Comparison of ENCODE assay signal across 37 cellular contexts in genomic region chr7:57176928-57177635, GRCh38. TPM values are rescaled to one million over a fixed set of nuclear protein-coding genes. Genes with fewer than 3 reads are reported as not detected.
"Had no signal": no experiment of that assay in that cellular context is flagged by ENCODE, and none has a peak within 500 bp of the region (broad histone marks: within the 10 kb centered on the region; RNA-seq: fewer than 3 reads in every experiment).

No MANE protein-coding gene starts in this region.

- H3K4me1 Mint-ChIP-seq: activated CD4-positive, alpha-beta memory T cell treated with anti-CD3 and anti-CD28 coated beads, Interleukin-2, amount 10 ng/mL, durations not matched to agents 7 days and 5 days; activated CD4-positive, alpha-beta T cell treated with anti-CD3 and anti-CD28 coated beads for 36 hours; activated CD4-positive, alpha-beta T cell treated with anti-CD3 and anti-CD28 coated beads, Interleukin-2, amount 10 ng/mL, durations not matched to agents 7 days and 5 days; activated CD8-positive, alpha-beta memory T cell treated with anti-CD3 and anti-CD28 coated beads, Interleukin-2, amount 10 ng/mL, durations not matched to agents 7 days and 5 days; activated naive CD4-positive, alpha-beta T cell treated with anti-CD3 and anti-CD28 coated beads, Interleukin-2, amount 10 ng/mL, durations not matched to agents 7 days and 5 days; activated naive CD4-positive, alpha-beta T cell treated with anti-CD3 and anti-CD28 coated beads, Interleukin-2, amount 50 U/mL, for 24 hours; activated naive CD8-positive, alpha-beta T cell treated with anti-CD3 and anti-CD28 coated beads, Interleukin-2, amount 10 ng/mL, durations not matched to agents 7 days and 5 days; activated naive CD8-positive, alpha-beta T cell treated with anti-CD3 and anti-CD28 coated beads, Interleukin-2, amount 50 U/mL, for 24 hours; brain had no signal

- DNase-seq: activated CD4-positive, alpha-beta memory T cell treated with anti-CD3 and anti-CD28 coated beads, Interleukin-2, amount 10 ng/mL, durations not matched to agents 7 days and 5 days; activated CD4-positive, alpha-beta T cell treated with anti-CD3 and anti-CD28 coated beads for 1 hour; activated CD4-positive, alpha-beta T cell treated with anti-CD3 and anti-CD28 coated beads for 36 hours; activated CD4-positive, alpha-beta T cell treated with anti-CD3 and anti-CD28 coated beads for 48 hours; activated CD4-positive, alpha-beta T cell treated with anti-CD3 and anti-CD28 coated beads, Interleukin-2, amount 10 ng/mL, durations not matched to agents 7 days and 5 days; activated CD4-positive, alpha-beta T cell treated with anti-CD3 and anti-CD28 coated beads, Interleukin-2, amount 50 U/mL, for 48 hours; activated CD4-positive, CD25-positive, alpha-beta regulatory T cell; activated CD8-positive, alpha-beta memory T cell treated with anti-CD3 and anti-CD28 coated beads for 24 hours; activated CD8-positive, alpha-beta memory T cell treated with anti-CD3 and anti-CD28 coated beads, Interleukin-2, amount 10 ng/mL, durations not matched to agents 7 days and 5 days; activated CD8-positive, alpha-beta memory T cell treated with anti-CD3 and anti-CD28 coated beads, Interleukin-2, amount 50 U/mL, for 48 hours; activated CD8-positive, alpha-beta T cell treated with anti-CD3 and anti-CD28 coated beads, Interleukin-2, amount 10 ng/mL, durations not matched to agents 7 days and 5 days; activated effector memory CD4-positive, alpha-beta T cell treated with Interleukin-2 at 50 U/mL for 16 hours; activated gamma-delta T cell; activated naive CD4-positive, alpha-beta T cell treated with anti-CD3 and anti-CD28 coated beads, Interleukin-2, amount 10 ng/mL, durations not matched to agents 7 days and 5 days; activated naive CD4-positive, alpha-beta T cell treated with Interleukin-2 at 50 U/mL for 16 hours; activated naive CD8-positive, alpha-beta T cell treated with anti-CD3 and anti-CD28 coated beads, Interleukin-2, amount 10 ng/mL, durations not matched to agents 7 days and 5 days; activated naive CD8-positive, alpha-beta T cell treated with anti-CD3 and anti-CD28 coated beads, Interleukin-2, amount 50 U/mL, for 24 hours; activated T-cell treated with anti-CD3 and anti-CD28 coated beads, Interleukin-2, amount 50 U/mL, for 24 hours; activated T-cell treated with anti-CD3 and anti-CD28 coated beads, Interleukin-2, amount 50 U/mL, for 48 hours; amygdala; anterior cingulate cortex; central memory CD4-positive, alpha-beta T cell; T-helper 1 cell; T-helper 2 cell; T-helper 9 cell had no signal

- H3K9me3 Mint-ChIP-seq: activated naive CD4-positive, alpha-beta T cell treated with anti-CD3 and anti-CD28 coated beads, Interleukin-2, amount 50 U/mL, for 24 hours had no signal

- FAIRE-seq: TTC549 had no signal

- H3K4me1 ChIP-seq: ascending aorta had no signal

- H3K27me3 ChIP-seq: ascending aorta had no signal

- ATAC-seq: activated CD4-positive, alpha-beta T cell treated with anti-CD3 and anti-CD28 coated beads for 36 hours; activated CD4-positive, CD25-positive, alpha-beta regulatory T cell treated with anti-CD3 and anti-CD28 coated beads, Interleukin-2, amount 50 U/mL, for 24 hours; activated CD8-positive, alpha-beta memory T cell treated with anti-CD3 and anti-CD28 coated beads, Interleukin-2, amount 10 ng/mL, durations not matched to agents 7 days and 5 days; activated CD8-positive, alpha-beta T cell treated with anti-CD3 and anti-CD28 coated beads, Interleukin-2, amount 10 ng/mL, durations not matched to agents 7 days and 5 days; activated naive CD8-positive, alpha-beta T cell treated with anti-CD3 and anti-CD28 coated beads, Interleukin-2, amount 50 U/mL, for 24 hours had no signal

- H3K4me3 Mint-ChIP-seq: activated CD4-positive, alpha-beta memory T cell treated with anti-CD3 and anti-CD28 coated beads, Interleukin-2, amount 10 ng/mL, durations not matched to agents 7 days and 5 days; activated CD4-positive, alpha-beta T cell treated with anti-CD3 and anti-CD28 coated beads for 36 hours; activated CD4-positive, alpha-beta T cell treated with anti-CD3 and anti-CD28 coated beads, Interleukin-2, amount 10 ng/mL, durations not matched to agents 7 days and 5 days; activated CD8-positive, alpha-beta memory T cell treated with anti-CD3 and anti-CD28 coated beads, Interleukin-2, amount 10 ng/mL, durations not matched to agents 7 days and 5 days; activated CD8-positive, alpha-beta T cell treated with anti-CD3 and anti-CD28 coated beads, Interleukin-2, amount 10 ng/mL, durations not matched to agents 7 days and 5 days; activated naive CD4-positive, alpha-beta T cell treated with anti-CD3 and anti-CD28 coated beads, Interleukin-2, amount 10 ng/mL, durations not matched to agents 7 days and 5 days; activated naive CD4-positive, alpha-beta T cell treated with anti-CD3 and anti-CD28 coated beads, Interleukin-2, amount 50 U/mL, for 24 hours; activated naive CD8-positive, alpha-beta T cell; activated naive CD8-positive, alpha-beta T cell treated with anti-CD3 and anti-CD28 coated beads, Interleukin-2, amount 10 ng/mL, durations not matched to agents 7 days and 5 days; activated naive CD8-positive, alpha-beta T cell treated with anti-CD3 and anti-CD28 coated beads, Interleukin-2, amount 50 U/mL, for 24 hours; activated T-cell treated with anti-CD3 and anti-CD28 coated beads, Interleukin-2, amount 50 U/mL, for 24 hours; brain; T-helper 1 cell treated with Interleukin-12 subunit alpha and Interleukin-12 subunit beta and Interleukin-4 antibody, amounts not matched to agents 30 μg/mL and 1 μg/mL, for 36 hours; T-helper 2 cell treated with Interferon-gamma antibody and Interleukin-4, amounts not matched to agents 5 μg/mL and 100 μg/mL, for 36 hours had no signal

- H3K36me3 Mint-ChIP-seq: activated naive CD4-positive, alpha-beta T cell treated with anti-CD3 and anti-CD28 coated beads, Interleukin-2, amount 10 ng/mL, durations not matched to agents 7 days and 5 days; activated naive CD4-positive, alpha-beta T cell treated with anti-CD3 and anti-CD28 coated beads, Interleukin-2, amount 50 U/mL, for 24 hours; activated naive CD8-positive, alpha-beta T cell; brain had no signal

- H3K4me3 ChIP-seq: ascending aorta had no signal

- H3K36me3 ChIP-seq: ascending aorta had no signal

- H3K27ac ChIP-seq: ascending aorta, VCaP had no signal

- H3K27me3 Mint-ChIP-seq: activated CD4-positive, alpha-beta memory T cell treated with anti-CD3 and anti-CD28 coated beads, Interleukin-2, amount 10 ng/mL, durations not matched to agents 7 days and 5 days; activated CD4-positive, alpha-beta T cell treated with anti-CD3 and anti-CD28 coated beads for 36 hours; activated CD4-positive, alpha-beta T cell treated with anti-CD3 and anti-CD28 coated beads, Interleukin-2, amount 10 ng/mL, durations not matched to agents 7 days and 5 days; activated CD8-positive, alpha-beta memory T cell treated with anti-CD3 and anti-CD28 coated beads, Interleukin-2, amount 10 ng/mL, durations not matched to agents 7 days and 5 days; activated naive CD4-positive, alpha-beta T cell treated with anti-CD3 and anti-CD28 coated beads, Interleukin-2, amount 10 ng/mL, durations not matched to agents 7 days and 5 days; activated naive CD4-positive, alpha-beta T cell treated with anti-CD3 and anti-CD28 coated beads, Interleukin-2, amount 50 U/mL, for 24 hours; activated naive CD8-positive, alpha-beta T cell; activated naive CD8-positive, alpha-beta T cell treated with anti-CD3 and anti-CD28 coated beads, Interleukin-2, amount 10 ng/mL, durations not matched to agents 7 days and 5 days; activated naive CD8-positive, alpha-beta T cell treated with anti-CD3 and anti-CD28 coated beads, Interleukin-2, amount 50 U/mL, for 24 hours; activated T-cell treated with anti-CD3 and anti-CD28 coated beads, Interleukin-2, amount 50 U/mL, for 24 hours; brain had no signal

- H3K27ac Mint-ChIP-seq: activated CD4-positive, alpha-beta memory T cell treated with anti-CD3 and anti-CD28 coated beads, Interleukin-2, amount 10 ng/mL, durations not matched to agents 7 days and 5 days; activated CD4-positive, alpha-beta T cell treated with anti-CD3 and anti-CD28 coated beads for 36 hours; activated CD4-positive, alpha-beta T cell treated with anti-CD3 and anti-CD28 coated beads, Interleukin-2, amount 10 ng/mL, durations not matched to agents 7 days and 5 days; activated CD8-positive, alpha-beta memory T cell treated with anti-CD3 and anti-CD28 coated beads, Interleukin-2, amount 10 ng/mL, durations not matched to agents 7 days and 5 days; activated CD8-positive, alpha-beta T cell treated with anti-CD3 and anti-CD28 coated beads, Interleukin-2, amount 10 ng/mL, durations not matched to agents 7 days and 5 days; activated naive CD4-positive, alpha-beta T cell treated with anti-CD3 and anti-CD28 coated beads, Interleukin-2, amount 10 ng/mL, durations not matched to agents 7 days and 5 days; activated naive CD4-positive, alpha-beta T cell treated with anti-CD3 and anti-CD28 coated beads, Interleukin-2, amount 50 U/mL, for 24 hours; activated naive CD8-positive, alpha-beta T cell; activated naive CD8-positive, alpha-beta T cell treated with anti-CD3 and anti-CD28 coated beads, Interleukin-2, amount 10 ng/mL, durations not matched to agents 7 days and 5 days; activated naive CD8-positive, alpha-beta T cell treated with anti-CD3 and anti-CD28 coated beads, Interleukin-2, amount 50 U/mL, for 24 hours; activated T-cell treated with anti-CD3 and anti-CD28 coated beads, Interleukin-2, amount 50 U/mL, for 24 hours; activated T-helper 2 cell treated with anti-CD3 and anti-CD28 coated beads, Interferon-gamma antibody, Interleukin-2, Interleukin-4, amounts not matched to agents 10 μg/mL and 5 μg/mL and 100 μg/mL, durations not matched to agents 14 hours and 24 hours and 36 hours; brain; T-helper 1 cell treated with Interleukin-12 subunit alpha and Interleukin-12 subunit beta and Interleukin-4 antibody, amounts not matched to agents 30 μg/mL and 1 μg/mL, for 36 hours; T-helper 2 cell treated with Interferon-gamma antibody and Interleukin-4, amounts not matched to agents 5 μg/mL and 100 μg/mL, for 36 hours had no signal

RNA-seq across cellular contexts. Expression of gene ZNF479, which starts 44.8 kb away (rescaled TPM):
- total RNA-seq: activated CD4-positive, alpha-beta memory T cell treated with anti-CD3 and anti-CD28 coated beads, Interleukin-2, amount 10 ng/mL, durations not matched to agents 7 days and 5 days; activated CD4-positive, alpha-beta T cell treated with anti-CD3 and anti-CD28 coated beads for 36 hours; activated CD4-positive, alpha-beta T cell treated with anti-CD3 and anti-CD28 coated beads, Interleukin-2, amount 10 ng/mL, durations not matched to agents 7 days and 5 days; activated CD8-positive, alpha-beta memory T cell treated with anti-CD3 and anti-CD28 coated beads, Interleukin-2, amount 10 ng/mL, durations not matched to agents 7 days and 5 days; activated CD8-positive, alpha-beta T cell treated with anti-CD3 and anti-CD28 coated beads, Interleukin-2, amount 10 ng/mL, durations not matched to agents 7 days and 5 days; activated naive CD8-positive, alpha-beta T cell treated with anti-CD3 and anti-CD28 coated beads, Interleukin-2, amount 10 ng/mL, durations not matched to agents 7 days and 5 days; activated T-helper 2 cell treated with anti-CD3 and anti-CD28 coated beads, Interferon-gamma antibody, Interleukin-2, Interleukin-4, amounts not matched to agents 10 μg/mL and 5 μg/mL and 100 μg/mL, durations not matched to agents 14 hours and 24 hours and 36 hours; ascending aorta; cardiac septum had no signal
- polyA plus RNA-seq: adipose tissue had no signal
